ENCODE assay signal across 19 cellular contexts in genomic region chr17:75507712-75508111, GRCh38. TPM values are rescaled to one million over a fixed set of nuclear protein-coding genes. Genes with fewer than 3 reads are reported as not detected.
DNase-seq lines count a peak whose midpoint lies in the region; ATAC-seq, FAIRE-seq and TF ChIP-seq lines count a peak whose summit lies in the region.
"Had no signal": no experiment of that assay in that cellular context is flagged by ENCODE, and none has a peak within 500 bp of the region (broad histone marks: within the 10 kb centered on the region; RNA-seq: fewer than 3 reads in every experiment).

No MANE protein-coding gene starts in this region.

- H3K4me3 ChIP-seq in HepG2 (replicated peaks in 1 of 3; ENCODE audit: insufficient read depth in 1 of 3, low read depth in 2 of 3, low read length in 3 of 3): no peak overlapping the region; a peak in 1 of 6 replicates
- no peak overlapping the region for H3K4me3 ChIP-seq in right lobe of liver
- H3K4me3 ChIP-seq in vagina: no peak overlapping the region
- H3K4me3 ChIP-seq in effector memory CD4-positive, alpha-beta T cell (ENCODE audit: insufficient read depth, low read depth, low read length, poor library complexity, severe bottlenecking): no peak overlapping the region
- H3K4me3 ChIP-seq: skin epidermis had no signal

- H3K79me2 ChIP-seq in HepG2 (ENCODE audit: insufficient read depth, low read length): no peaks in the 10 kb centered on the region

- intact Hi-C loops in HepG2 (cut with micrococcal nuclease; ENCODE audit: unreplicated experiment): no loop called here
- intact Hi-C loops in right lobe of liver (cut with DNase I): loop anchor here in 1 of 2 donors (10.0 kb wide), 1 partner anchor 73 kb away; no protein-coding TSS in a partner anchor
- intact Hi-C loops in sciatic nerve (cut with DNase I): no loop called here
- intact Hi-C loops in vagina (cut with DNase I): no loop called here

- peaks cover 4 to 21% of the 10 kb centered on the region in 2 experiments for H3K36me3 ChIP-seq in HepG2 (replicated peaks in 1 of 2; ENCODE audit: control insufficient read depth in 1 of 2, insufficient read depth in 2 of 2, low read length in 2 of 2)
- peaks cover 0 to 5% (median 2%) of the 10 kb centered on the region in 4 donors for H3K36me3 ChIP-seq in right lobe of liver
- H3K36me3 ChIP-seq in vagina: peaks cover 0 to 38% of the 10 kb centered on the region in 2 donors
- no peaks in the 10 kb centered on the region for H3K36me3 ChIP-seq in effector memory CD4-positive, alpha-beta T cell (ENCODE audit: control insufficient read depth, insufficient read depth, low read length)
- H3K36me3 ChIP-seq: neutrophil had no signal

- TF ChIP-seq POLR2A in HepG2 (IDR thresholded peaks at IDR 0.05; ENCODE audit: insufficient read depth in 1 of 2, low read depth in 2 of 2, low read length in 2 of 2) (no peak), right lobe of liver (IDR thresholded peaks at IDR 0.05) (no peak), vagina (IDR thresholded peaks at IDR 0.05) (no peak)

- peaks cover 5% of the 10 kb centered on the region; the same call in 1 of the 2 replicates for H4K20me1 ChIP-seq in HepG2 (ENCODE audit: insufficient read depth, low read length)

- DNase-seq in HepG2 (ENCODE audit: low spot score): no peak
- no peak for DNase-seq in right lobe of liver
- DNase-seq in left kidney (ENCODE audit: low read depth, low spot score): peak; percentile 49
- peak; percentile 79 for DNase-seq in sciatic nerve (ENCODE audit: low spot score)
- no peak for DNase-seq in vagina (ENCODE audit: extremely low spot score in 2 of 2)
- no peak for DNase-seq in AG20443 (ENCODE audit: low spot score)
- DNase-seq in stimulated activated CD4-positive, alpha-beta T cell treated with anti-CD3 and anti-CD28 coated beads, Interleukin-2, amount 100 ng/mL, for 48 hours: no peak
- no peak for DNase-seq in effector memory CD4-positive, alpha-beta T cell
- DNase-seq: activated naive CD8-positive, alpha-beta T cell treated with anti-CD3 and anti-CD28 coated beads, Interleukin-2, amount 50 U/mL, for 24 hours; CD4-positive, alpha-beta memory T cell; DMS53; islet precursor cell; NCI-H1092 treated with DMSO at 0.1 percent for 48 hours; NCI-H2171; NCI-H748 treated with DMSO at 0.1 percent for 48 hours; OCI-M1 had no signal

- TF ChIP-seq EP300 in HepG2 (IDR thresholded peaks at IDR 0.05; ENCODE audit: low read depth in 2 of 2, low read length in 2 of 2) (no peak), HepG2 (CRISPR knock-in tag; IDR thresholded peaks at IDR 0.05; ENCODE audit: borderline replicate concordance) (no peak)

- no peak overlapping the region for H2AFZ ChIP-seq in HepG2 (ENCODE audit: low read length)

- no peak overlapping the region for H3K9ac ChIP-seq in HepG2 (ENCODE audit: insufficient read depth, low read depth, low read length)

- POLR2A ChIA-PET in HepG2 (lab: Yijun Ruan, JAX): interaction anchor here (1.6 kb wide), 1 partner anchor 18 kb away, joined by 6 read pairs; the partner anchor contains the start of gene LLGL2

- FAIRE-seq in HepG2 (lab: Jason Lieb, UNC): no peak
- FAIRE-seq: endothelial cell of umbilical vein had no signal

- H3K9me3 ChIP-seq in HepG2 (ENCODE audit: low read length) (no peaks in the 10 kb centered on the region), right lobe of liver (no peaks in the 10 kb centered on the region), vagina (no peaks in the 10 kb centered on the region)
- no peaks in the 10 kb centered on the region for H3K9me3 ChIP-seq in effector memory CD4-positive, alpha-beta T cell (ENCODE audit: control insufficient read depth, low read length)
- H3K9me3 ChIP-seq: neutrophil had no signal

- WGBS in HepG2 (ENCODE audit: low lambda C conversion rate): 57% methylated on average over 6 of the region's 12 CpGs
- WGBS in right lobe of liver (ENCODE audit: insufficient coverage, low coverage, low lambda C conversion rate, missing lambda C conversion rate): 60% methylated on average over 1 of the region's 12 CpGs

- TF ChIP-seq RAD21 in HepG2 (CRISPR knock-in tag; IDR thresholded peaks at IDR 0.05): no peak

- BruUV-seq in HepG2 (replicated peaks; lab: Mats Ljungman, UMichigan): no TSS peak

- peak overlapping the region; percentile 35; the same call in 1 of the 2 replicates for H3K4me2 ChIP-seq in HepG2 (ENCODE audit: low read depth, low read length)

- peak overlapping the region; percentile 4 for H3K27ac ChIP-seq in HepG2 (ENCODE audit: extremely low read length, insufficient read depth, low read length)
- H3K27ac ChIP-seq in right lobe of liver: no peak overlapping the region
- peak overlapping the region; percentile 50 for H3K27ac ChIP-seq in vagina
- H3K27ac ChIP-seq in effector memory CD4-positive, alpha-beta T cell (ENCODE audit: insufficient read depth, low read length, poor library complexity, severe bottlenecking): no peak overlapping the region
- H3K27ac ChIP-seq: neutrophil had no signal

- H3K4me1 ChIP-seq in HepG2 (ENCODE audit: insufficient read depth, low read length) (peaks cover 59% of the 10 kb centered on the region), right lobe of liver (peaks cover 0 to 28% (median 13%) of the 10 kb centered on the region in 4 donors), vagina (peaks cover 39% of the 10 kb centered on the region)
- H3K4me1 ChIP-seq in effector memory CD4-positive, alpha-beta T cell (ENCODE audit: control insufficient read depth, insufficient read depth, low read length, poor library complexity, severe bottlenecking): no peaks in the 10 kb centered on the region

- no peak for ATAC-seq in HepG2
- no peak for ATAC-seq in right lobe of liver
- peak; percentile 56 for ATAC-seq in sciatic nerve
- ATAC-seq: activated naive CD8-positive, alpha-beta T cell treated with anti-CD3 and anti-CD28 coated beads, Interleukin-2, amount 50 U/mL, for 24 hours had no signal

- CTCF ChIA-PET in HepG2 (lab: Yijun Ruan, JAX; ENCODE audit: low intra/inter-chr PET ratio, low total read pairs): no interaction called here

- TF ChIP-seq CTCF in HepG2 (CRISPR knock-in tag; IDR thresholded peaks at IDR 0.05): no peak
- no peak for TF ChIP-seq CTCF in right lobe of liver (IDR thresholded peaks at IDR 0.05)
- no peak for TF ChIP-seq CTCF in vagina (IDR thresholded peaks at IDR 0.05)

- no peaks in the 10 kb centered on the region for H3K27me3 ChIP-seq in HepG2 (ENCODE audit: control insufficient read depth in 1 of 2, insufficient read depth in 2 of 2, low read length in 2 of 2)
- no peaks in the 10 kb centered on the region for H3K27me3 ChIP-seq in right lobe of liver
- no peaks in the 10 kb centered on the region for H3K27me3 ChIP-seq in vagina
- no peaks in the 10 kb centered on the region for H3K27me3 ChIP-seq in effector memory CD4-positive, alpha-beta T cell (replicated peaks; ENCODE audit: control insufficient read depth, insufficient read depth, low read length, poor library complexity, severe bottlenecking)

- in situ Hi-C loops in HepG2 (cut with HindIII; ENCODE audit: extremely low pct_ligation_motif_present, low pct_unique_long_range_greater_than_20kb): loop anchor here (5.0 kb wide), 1 partner anchor 80 kb away; no protein-coding TSS in a partner anchor

RNA-seq across cellular contexts. Expression of gene CASKIN2, which starts 7.6 kb away (rescaled TPM):
- total RNA-seq in HepG2 (2016; rRNA removed; fragmentation: Illumina TruSeq; extraction: Trizol) (5.2 and 10.6 TPM in 2 replicates), right lobe of liver (10 to 100 TPM in 4 of 6 experiments, 1 to 10 TPM in 2; 9.0 to 26.0 (median 12.0) TPM), sciatic nerve (127 TPM), vagina (19.9 TPM)
- total RNA-seq in HepG2 (2016; cell fraction: cytosol; rRNA removed; fragmentation: Illumina TruSeq; extraction: Trizol; ENCODE audit: low read depth): 1.5 and 1.8 TPM in 2 replicates
- total RNA-seq in HepG2 (2016; cell fraction: insoluble cytoplasmic fraction; rRNA removed; fragmentation: Illumina TruSeq; extraction: Trizol): 4.9 and 7.5 TPM in 2 replicates
- 3.4 and 4.1 TPM in 2 replicates for total RNA-seq in HepG2 (2016; cell fraction: membrane; rRNA removed; fragmentation: Illumina TruSeq; extraction: Trizol)
- total RNA-seq in HepG2 (2016; cell fraction: nucleus; rRNA removed; fragmentation: Illumina TruSeq; extraction: Trizol): 6.8 and 8.0 TPM in 2 replicates
- 6.8 and 7.8 TPM in 2 replicates for polyA plus RNA-seq in HepG2 (2011; rRNA removed)
- 1.9 and 2.2 TPM in 2 replicates for polyA plus RNA-seq in HepG2 (2011; cell fraction: cytosol; rRNA removed)
- 23.6 and 26.5 TPM in 2 replicates for polyA plus RNA-seq in HepG2 (2011; cell fraction: nucleus; rRNA removed)
- polyA plus RNA-seq in HepG2 (2012): 6.2 and 9.6 TPM in 2 replicates
- 0.61 and 0.68 TPM in 2 replicates for polyA plus RNA-seq in HepG2 (2016; cell fraction: cytosol; fragmentation: Illumina TruSeq; extraction: Trizol; ENCODE audit: low read depth)
- polyA plus RNA-seq in HepG2 (2016; cell fraction: insoluble cytoplasmic fraction; fragmentation: Illumina TruSeq; extraction: Trizol; ENCODE audit: low read depth): 4.4 and 7.0 TPM in 2 replicates
- 1.6 and 1.8 TPM in 2 replicates for polyA plus RNA-seq in HepG2 (2016; cell fraction: membrane; fragmentation: Illumina TruSeq; extraction: Trizol; ENCODE audit: low read depth)
- 16.3 and 16.6 TPM in 2 replicates for polyA plus RNA-seq in HepG2 (2016; cell fraction: nucleus; fragmentation: Illumina TruSeq; extraction: Trizol; ENCODE audit: insufficient read depth, low read depth)
- polyA minus RNA-seq in HepG2 (2011; rRNA and poly(A)+ RNA removed; ENCODE audit: low replicate concordance): 11.8 and 14.9 TPM in 2 replicates
- polyA minus RNA-seq in HepG2 (2011; cell fraction: cytosol; rRNA and poly(A)+ RNA removed): 4.9 and 5.0 TPM in 2 replicates
- polyA minus RNA-seq in HepG2 (2011; cell fraction: nucleus; rRNA and poly(A)+ RNA removed): 17.0 and 20.4 TPM in 2 replicates
- polyA plus RNA-seq: CD4-positive, alpha-beta memory T cell had no signal

RNA-seq across cellular contexts. Expression of gene TSEN54, which starts 8.6 kb away (rescaled TPM):
- total RNA-seq in HepG2 (2016; rRNA removed; fragmentation: Illumina TruSeq; extraction: Trizol): 43.6 and 62.9 TPM in 2 replicates
- 20.6 and 23.0 TPM in 2 replicates for total RNA-seq in HepG2 (2016; cell fraction: cytosol; rRNA removed; fragmentation: Illumina TruSeq; extraction: Trizol; ENCODE audit: low read depth)
- total RNA-seq in HepG2 (2016; cell fraction: insoluble cytoplasmic fraction; rRNA removed; fragmentation: Illumina TruSeq; extraction: Trizol): 44.0 and 64.1 TPM in 2 replicates
- total RNA-seq in HepG2 (2016; cell fraction: membrane; rRNA removed; fragmentation: Illumina TruSeq; extraction: Trizol): 44.5 and 45.0 TPM in 2 replicates
- 39.9 and 48.4 TPM in 2 replicates for total RNA-seq in HepG2 (2016; cell fraction: nucleus; rRNA removed; fragmentation: Illumina TruSeq; extraction: Trizol)
- polyA plus RNA-seq in HepG2 (2011; rRNA removed): 63.3 and 64.4 TPM in 2 replicates
- 36.2 and 47.1 TPM in 2 replicates for polyA plus RNA-seq in HepG2 (2011; cell fraction: cytosol; rRNA removed)
- polyA plus RNA-seq in HepG2 (2011; cell fraction: nucleus; rRNA removed): 87.7 and 89.1 TPM in 2 replicates
- polyA plus RNA-seq in HepG2 (2012): 22.1 and 34.4 TPM in 2 replicates
- 20.4 and 20.5 TPM in 2 replicates for polyA plus RNA-seq in HepG2 (2016; cell fraction: cytosol; fragmentation: Illumina TruSeq; extraction: Trizol; ENCODE audit: low read depth)
- polyA plus RNA-seq in HepG2 (2016; cell fraction: insoluble cytoplasmic fraction; fragmentation: Illumina TruSeq; extraction: Trizol; ENCODE audit: low read depth): 37.7 and 50.5 TPM in 2 replicates
- polyA plus RNA-seq in HepG2 (2016; cell fraction: membrane; fragmentation: Illumina TruSeq; extraction: Trizol; ENCODE audit: low read depth): 30.9 and 35.9 TPM in 2 replicates
- 108 and 110 TPM in 2 replicates for polyA plus RNA-seq in HepG2 (2016; cell fraction: nucleus; fragmentation: Illumina TruSeq; extraction: Trizol; ENCODE audit: insufficient read depth, low read depth)
- polyA minus RNA-seq in HepG2 (2011; rRNA and poly(A)+ RNA removed; ENCODE audit: low replicate concordance): 56.0 and 95.0 TPM in 2 replicates
- polyA minus RNA-seq in HepG2 (2011; cell fraction: cytosol; rRNA and poly(A)+ RNA removed): 11.3 and 14.0 TPM in 2 replicates
- polyA minus RNA-seq in HepG2 (2011; cell fraction: nucleus; rRNA and poly(A)+ RNA removed): 13.9 and 15.5 TPM in 2 replicates
- 10 to 100 TPM in 4 of 6 experiments, 1 to 10 TPM in 2; 8.5 to 13.6 (median 10.2) TPM for total RNA-seq in right lobe of liver
- 26.1 TPM for total RNA-seq in sciatic nerve
- total RNA-seq in vagina: 30.9 TPM

RNA-seq across cellular contexts. Expression of gene LLGL2, which starts 17.8 kb away (rescaled TPM):
- total RNA-seq in HepG2 (2016; rRNA removed; fragmentation: Illumina TruSeq; extraction: Trizol) (53.9 and 86.7 TPM in 2 replicates), right lobe of liver (10 to 100 TPM; 32.8 to 71.4 (median 44.6) TPM), sciatic nerve (11.0 TPM), vagina (44.9 TPM)
- total RNA-seq in HepG2 (2016; cell fraction: cytosol; rRNA removed; fragmentation: Illumina TruSeq; extraction: Trizol; ENCODE audit: low read depth): 27.2 and 32.8 TPM in 2 replicates
- 51.9 and 87.2 TPM in 2 replicates for total RNA-seq in HepG2 (2016; cell fraction: insoluble cytoplasmic fraction; rRNA removed; fragmentation: Illumina TruSeq; extraction: Trizol)
- total RNA-seq in HepG2 (2016; cell fraction: membrane; rRNA removed; fragmentation: Illumina TruSeq; extraction: Trizol): 45.8 and 50.7 TPM in 2 replicates
- total RNA-seq in HepG2 (2016; cell fraction: nucleus; rRNA removed; fragmentation: Illumina TruSeq; extraction: Trizol): 72.1 and 85.8 TPM in 2 replicates
- 83.0 and 109 TPM in 2 replicates for polyA plus RNA-seq in HepG2 (2011; rRNA removed)
- 40.2 and 67.1 TPM in 2 replicates for polyA plus RNA-seq in HepG2 (2011; cell fraction: cytosol; rRNA removed)
- 384 and 448 TPM in 2 replicates for polyA plus RNA-seq in HepG2 (2011; cell fraction: nucleus; rRNA removed)
- polyA plus RNA-seq in HepG2 (2012): 33.3 and 59.5 TPM in 2 replicates
- 23.2 and 28.1 TPM in 2 replicates for polyA plus RNA-seq in HepG2 (2016; cell fraction: cytosol; fragmentation: Illumina TruSeq; extraction: Trizol; ENCODE audit: low read depth)
- 41.6 and 52.9 TPM in 2 replicates for polyA plus RNA-seq in HepG2 (2016; cell fraction: insoluble cytoplasmic fraction; fragmentation: Illumina TruSeq; extraction: Trizol; ENCODE audit: low read depth)
- polyA plus RNA-seq in HepG2 (2016; cell fraction: membrane; fragmentation: Illumina TruSeq; extraction: Trizol; ENCODE audit: low read depth): 32.5 and 33.0 TPM in 2 replicates
- polyA plus RNA-seq in HepG2 (2016; cell fraction: nucleus; fragmentation: Illumina TruSeq; extraction: Trizol; ENCODE audit: insufficient read depth, low read depth): 204 and 230 TPM in 2 replicates
- polyA minus RNA-seq in HepG2 (2011; rRNA and poly(A)+ RNA removed; ENCODE audit: low replicate concordance): 30.9 and 126 TPM in 2 replicates
- polyA minus RNA-seq in HepG2 (2011; cell fraction: cytosol; rRNA and poly(A)+ RNA removed): 30.6 and 31.7 TPM in 2 replicates
- polyA minus RNA-seq in HepG2 (2011; cell fraction: nucleus; rRNA and poly(A)+ RNA removed): 79.4 and 86.0 TPM in 2 replicates

RNA-seq across cellular contexts. Expression of gene TMEM94, which starts 51.3 kb away (rescaled TPM):
- total RNA-seq in HepG2 (2016; rRNA removed; fragmentation: Illumina TruSeq; extraction: Trizol) (20.8 and 32.6 TPM in 2 replicates), right lobe of liver (10 to 100 TPM; 24.2 to 47.1 (median 29.6) TPM), sciatic nerve (86.8 TPM), vagina (43.2 TPM)
- total RNA-seq in HepG2 (2016; cell fraction: cytosol; rRNA removed; fragmentation: Illumina TruSeq; extraction: Trizol; ENCODE audit: low read depth): 26.4 and 26.9 TPM in 2 replicates
- total RNA-seq in HepG2 (2016; cell fraction: insoluble cytoplasmic fraction; rRNA removed; fragmentation: Illumina TruSeq; extraction: Trizol): 17.2 and 32.1 TPM in 2 replicates
- 23.6 and 28.5 TPM in 2 replicates for total RNA-seq in HepG2 (2016; cell fraction: membrane; rRNA removed; fragmentation: Illumina TruSeq; extraction: Trizol)
- 32.2 and 37.2 TPM in 2 replicates for total RNA-seq in HepG2 (2016; cell fraction: nucleus; rRNA removed; fragmentation: Illumina TruSeq; extraction: Trizol)
- 134 and 150 TPM in 2 replicates for polyA plus RNA-seq in HepG2 (2011; rRNA removed)
- polyA plus RNA-seq in HepG2 (2011; cell fraction: cytosol; rRNA removed): 37.1 and 46.4 TPM in 2 replicates
- 1,312 and 1,888 TPM in 2 replicates for polyA plus RNA-seq in HepG2 (2011; cell fraction: nucleus; rRNA removed)
- 125 and 137 TPM in 2 replicates for polyA plus RNA-seq in HepG2 (2012)
- polyA plus RNA-seq in HepG2 (2016; cell fraction: cytosol; fragmentation: Illumina TruSeq; extraction: Trizol; ENCODE audit: low read depth): 5.0 and 5.4 TPM in 2 replicates
- 15.7 and 19.0 TPM in 2 replicates for polyA plus RNA-seq in HepG2 (2016; cell fraction: insoluble cytoplasmic fraction; fragmentation: Illumina TruSeq; extraction: Trizol; ENCODE audit: low read depth)
- 16.7 and 22.4 TPM in 2 replicates for polyA plus RNA-seq in HepG2 (2016; cell fraction: membrane; fragmentation: Illumina TruSeq; extraction: Trizol; ENCODE audit: low read depth)
- polyA plus RNA-seq in HepG2 (2016; cell fraction: nucleus; fragmentation: Illumina TruSeq; extraction: Trizol; ENCODE audit: insufficient read depth, low read depth): 121 and 131 TPM in 2 replicates
- polyA minus RNA-seq in HepG2 (2011; rRNA and poly(A)+ RNA removed; ENCODE audit: low replicate concordance): 36.2 and 133 TPM in 2 replicates
- polyA minus RNA-seq in HepG2 (2011; cell fraction: cytosol; rRNA and poly(A)+ RNA removed): 52.6 and 54.1 TPM in 2 replicates
- 148 and 161 TPM in 2 replicates for polyA minus RNA-seq in HepG2 (2011; cell fraction: nucleus; rRNA and poly(A)+ RNA removed)

Comparison
In these comparisons a context has a peak if more than half of its experiments do, and no peak if none do; other contexts are left out.
1. H3K27ac ChIP-seq: peak in HepG2 (single experiment) and vagina (single experiment); none in right lobe of liver (0 of 3) and effector memory CD4-positive, alpha-beta T cell (single experiment).
2. DNase-seq: peak in left kidney (single experiment) and sciatic nerve (single experiment); none in HepG2 (single experiment), right lobe of liver (0 of 3), vagina (0 of 2), AG20443 (single experiment), stimulated activated CD4-positive, alpha-beta T cell treated with anti-CD3 and anti-CD28 coated beads, Interleukin-2, amount 100 ng/mL, for 48 hours (0 of 2) and effector memory CD4-positive, alpha-beta T cell (0 of 3).